In the genomic region with DNA sequence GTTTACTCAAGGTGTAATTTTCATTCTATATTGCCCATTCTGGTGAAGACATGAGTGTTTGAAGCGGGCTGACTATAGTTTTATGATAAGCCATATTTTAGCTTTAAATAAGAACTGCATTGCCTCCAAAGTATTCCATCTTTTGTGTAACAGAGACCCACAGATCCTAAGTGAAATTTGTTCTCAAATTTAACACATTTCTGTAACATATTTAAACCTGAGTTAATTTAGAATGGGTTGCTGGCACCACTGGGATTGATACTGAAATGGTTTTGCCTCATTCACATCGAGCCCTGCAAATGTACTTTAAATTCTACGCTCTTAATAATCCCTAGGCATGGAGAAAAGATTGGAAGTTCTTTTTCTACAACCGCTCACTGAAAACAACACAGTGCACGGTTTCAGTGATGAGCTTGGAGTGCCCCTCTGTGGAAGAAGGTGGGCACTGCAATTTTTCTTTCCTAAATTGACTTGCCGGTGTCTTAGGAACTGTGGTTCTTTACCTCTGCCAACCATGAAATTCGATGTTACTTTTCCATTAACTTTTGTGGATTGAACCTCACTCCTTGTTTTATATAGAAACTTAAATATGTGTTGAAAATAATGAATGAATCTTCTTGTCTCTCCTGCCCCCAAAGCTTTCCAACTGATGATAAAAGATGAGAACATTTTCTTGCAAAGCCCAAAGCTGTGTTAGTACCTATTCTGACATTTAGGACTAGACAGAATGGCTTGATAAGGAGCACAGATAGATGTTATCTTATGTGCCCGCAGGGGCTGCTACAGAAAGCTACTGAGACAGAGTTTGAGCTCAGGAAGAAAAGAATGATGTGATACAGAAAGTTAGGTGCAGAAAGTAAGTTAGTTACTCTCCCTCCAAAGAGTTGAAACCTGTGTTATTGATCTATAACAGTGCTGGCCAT, we compare ENCODE assay signal across 8 cellular contexts.
DNase-seq lines count a peak whose midpoint lies in the region; ATAC-seq, FAIRE-seq and TF ChIP-seq lines count a peak whose summit lies in the region.

No MANE protein-coding gene starts in this region.

- H3K9me3 Mint-ChIP-seq in activated naive CD4-positive, alpha-beta T cell treated with anti-CD3 and anti-CD28 coated beads, Interleukin-2, amount 50 U/mL, for 24 hours, result no peaks in the 10 kb centered on the region

- no peaks in the 10 kb centered on the region for H3K27me3 ChIP-seq in SJCRH30
- peaks cover 0 to 25% (median 7%) of the 10 kb centered on the region in 4 donors for H3K27me3 ChIP-seq in pancreas
- peaks cover 0 to 1% of the 10 kb centered on the region in 2 donors for H3K27me3 ChIP-seq in aorta (ENCODE audit: control insufficient read depth in 1 of 2, insufficient read depth in 2 of 2, low read length in 1 of 2)

- peak overlapping the region; percentile 83 for H3K4me3 Mint-ChIP-seq in activated naive CD4-positive, alpha-beta T cell treated with anti-CD3 and anti-CD28 coated beads, Interleukin-2, amount 50 U/mL, for 24 hours

- peak; percentile 28 for DNase-seq in GDM1 (lab: John Stamatoyannopoulos, UW)
- peak; percentile 61 for DNase-seq in H54 (ENCODE audit: insufficient read length, low spot score)
- DNase-seq in LoVo (ENCODE audit: low spot score), result peak; percentile 72
- peak; percentile 7 to 77 for DNase-seq in SJCRH30
- DNase-seq in head of caudate nucleus, result peak; percentile 26 to 92 (median 79)
- DNase-seq in pancreas, result peak in 4 of 6 donors; percentile 32 to 76 (median 47)
- DNase-seq in aorta, result peak in 1 of 2 donors; percentile 47

- no peaks in the 10 kb centered on the region for H3K36me3 ChIP-seq in SJCRH30
- no peaks in the 10 kb centered on the region for H3K36me3 ChIP-seq in pancreas
- H3K36me3 ChIP-seq in aorta (ENCODE audit: control insufficient read depth in 1 of 2, insufficient read depth in 2 of 2, low read length in 1 of 2), result no peaks in the 10 kb centered on the region

- H3K9me3 ChIP-seq in SJCRH30 (replicated peaks), result no peaks in the 10 kb centered on the region
- no peaks in the 10 kb centered on the region for H3K9me3 ChIP-seq in pancreas
- no peaks in the 10 kb centered on the region for H3K9me3 ChIP-seq in aorta (ENCODE audit: control insufficient read depth, low read length)

- peak; percentile 49 to 87 (median 72) for TF ChIP-seq CTCF in pancreas (IDR thresholded peaks at IDR 0.05)

- H3K4me1 Mint-ChIP-seq in activated naive CD4-positive, alpha-beta T cell treated with anti-CD3 and anti-CD28 coated beads, Interleukin-2, amount 50 U/mL, for 24 hours, result peaks cover 11% of the 10 kb centered on the region

- FAIRE-seq in H54 (lab: Jason Lieb, UNC) (peak; percentile 99), pancreas (lab: Jason Lieb, UNC) (peak; percentile 92)

- no peak for TF ChIP-seq POLR2A in H54 (IDR thresholded peaks at IDR 0.05; ENCODE audit: low read depth, low read length)

- H3K27ac ChIP-seq in SJCRH30 (no peak overlapping the region), pancreas (no peak overlapping the region), aorta (ENCODE audit: low read depth in 1 of 2, low read length in 2 of 2) (no peak overlapping the region)

- H3K4me1 ChIP-seq in SJCRH30, result no peaks in the 10 kb centered on the region
- peaks cover 0 to 9% (median 4%) of the 10 kb centered on the region in 3 donors for H3K4me1 ChIP-seq in pancreas
- H3K4me1 ChIP-seq in aorta (ENCODE audit: control insufficient read depth in 1 of 2, insufficient read depth in 2 of 2, low read length in 2 of 2), result no peaks in the 10 kb centered on the region

- H3K27me3 Mint-ChIP-seq in activated naive CD4-positive, alpha-beta T cell treated with anti-CD3 and anti-CD28 coated beads, Interleukin-2, amount 50 U/mL, for 24 hours, result peaks cover 24% of the 10 kb centered on the region

- intact Hi-C loops in head of caudate nucleus (cut with DNase I) (loop anchor here (5.0 kb wide), 1 partner anchor 976 kb away; no protein-coding TSS in a partner anchor), pancreas (cut with DNase I) (loop anchor here in 2 of 3 donors (5.0 to 10.0 kb wide), 2 partner anchors 976 to 979 kb away; no protein-coding TSS in a partner anchor), aorta (cut with DNase I) (loop anchor here (2.0 to 5.0 kb wide), 2 partner anchors 971 to 975 kb away; a partner anchor contains a TSS)

- H3K4me3 ChIP-seq in SJCRH30 (no peak overlapping the region), pancreas (peak overlapping the region in 3 of 4 donors; percentile 16 to 60 (median 40)), aorta (ENCODE audit: low read length in 2 of 2) (peak overlapping the region in 1 of 2 donors; percentile 53)

- peak; percentile 89 to 96 (median 96) for ATAC-seq in pancreas
- peak; percentile 89 for ATAC-seq in aorta (ENCODE audit: low FRiP score)

- H3K36me3 Mint-ChIP-seq in activated naive CD4-positive, alpha-beta T cell treated with anti-CD3 and anti-CD28 coated beads, Interleukin-2, amount 50 U/mL, for 24 hours, result no peaks in the 10 kb centered on the region

- no peak overlapping the region for H3K27ac Mint-ChIP-seq in activated naive CD4-positive, alpha-beta T cell treated with anti-CD3 and anti-CD28 coated beads, Interleukin-2, amount 50 U/mL, for 24 hours

- WGBS in pancreas, 2 donors, result 2 to 3% methylated on average over 8 of the region's 8 CpGs
- 4% methylated on average over 8 of the region's 8 CpGs for WGBS in aorta, 2 donors
